In the genomic region with DNA sequence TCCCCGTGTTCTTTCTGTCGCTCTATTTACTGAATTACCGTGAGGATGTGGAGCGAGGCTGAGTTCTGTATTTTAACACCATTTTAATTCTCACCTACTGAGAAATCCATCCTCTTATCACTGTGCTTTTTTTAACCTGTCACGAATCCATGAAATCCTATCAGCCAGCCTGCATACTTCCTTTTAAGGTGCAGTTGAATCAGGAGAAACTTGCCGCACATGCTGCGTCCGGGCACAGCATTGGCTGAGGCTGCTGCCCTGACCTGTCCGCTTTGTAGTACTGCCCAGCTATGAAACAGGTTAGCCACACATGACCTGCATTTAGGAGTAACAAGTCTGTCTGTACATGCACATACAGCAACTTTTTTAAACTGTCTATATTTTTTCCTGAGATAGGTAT, we compare ENCODE assay signal across 17 cellular contexts.
DNase-seq lines count a peak whose midpoint lies in the region; ATAC-seq, FAIRE-seq and TF ChIP-seq lines count a peak whose summit lies in the region.
"Had no signal": no experiment of that assay in that cellular context is flagged by ENCODE, and none has a peak within 500 bp of the region (broad histone marks: within the 10 kb centered on the region; RNA-seq: fewer than 3 reads in every experiment).

No MANE protein-coding gene starts in this region.

- H3K4me3 ChIP-seq in body of pancreas (no peak overlapping the region), esophagus squamous epithelium (no peak overlapping the region), pancreas (no peak overlapping the region), transverse colon (no peak overlapping the region)
- H3K4me3 ChIP-seq: lung, thyroid gland had no signal

- DNase-seq in body of pancreas (peak in 2 of 4 donors; percentile 37 to 48), esophagus squamous epithelium (lab: John Stamatoyannopoulos, UW) (no peak), pancreas (no peak), transverse colon (no peak), kidney tubule cell (ENCODE audit: low spot score) (no peak)
- no peak for DNase-seq in activated naive CD4-positive, alpha-beta T cell (lab: John Stamatoyannopoulos, UW)
- DNase-seq: activated CD4-positive, alpha-beta T cell treated with anti-CD3 and anti-CD28 coated beads for 4 hours; activated naive CD8-positive, alpha-beta T cell treated with anti-CD3 and anti-CD28 coated beads for 36 hours; brain microvascular endothelial cell; dermis blood vessel endothelial cell; Kasumi-1; naive B cell; NCI-H1105; NCI-H510A treated with DMSO at 0.1 percent for 48 hours; thyroid gland had no signal

- WGBS in body of pancreas, 2 donors = 35 to 42% methylated on average over 9 of the region's 9 CpGs
- WGBS in esophagus squamous epithelium, 2 donors = 34 to 58% methylated on average over 9 of the region's 9 CpGs
- WGBS in pancreas, 2 donors = 33 to 40% methylated on average over 9 of the region's 9 CpGs
- WGBS in transverse colon (ENCODE audit: low coverage in 1 of 2), 2 donors = 89 to 94% methylated on average over 9 of the region's 9 CpGs

- TF ChIP-seq EP300 in transverse colon (IDR thresholded peaks at IDR 0.05; ENCODE audit: low read depth) = no peak

- no peak for TF ChIP-seq POLR2A in body of pancreas (IDR thresholded peaks at IDR 0.05)
- TF ChIP-seq POLR2A in esophagus squamous epithelium (IDR thresholded peaks at IDR 0.05) = no peak
- TF ChIP-seq POLR2A in transverse colon (IDR thresholded peaks at IDR 0.05) = no peak

- H3K27ac ChIP-seq in body of pancreas (peak overlapping the region; percentile 7 to 70 (median 38)), esophagus squamous epithelium (peak overlapping the region; percentile 52 to 85 (median 84)), pancreas (peak overlapping the region in 2 of 4 donors; percentile 43 to 71), transverse colon (peak overlapping the region; percentile 51 to 73 (median 60))
- H3K27ac ChIP-seq: brain microvascular endothelial cell, thyroid gland had no signal

- H3K4me1 ChIP-seq in body of pancreas (peaks cover 31% of the 10 kb centered on the region), esophagus squamous epithelium (peaks cover 25 to 84% (median 48%) of the 10 kb centered on the region in 3 donors), pancreas (peaks cover 9 to 21% (median 14%) of the 10 kb centered on the region in 3 donors), transverse colon (peaks cover 0 to 11% (median 0%) of the 10 kb centered on the region in 4 donors)

- ATAC-seq in body of pancreas (peak; percentile 43), pancreas (peak; percentile 70 to 74 (median 72)), HG03135 (IDR thresholded peaks at IDR 0.05; ENCODE audit: unreplicated experiment) (no peak)

- H3K36me3 ChIP-seq in body of pancreas (replicated peaks in 1 of 2; ENCODE audit: insufficient read depth in 1 of 2, low read depth in 2 of 2) (no peaks in the 10 kb centered on the region), esophagus squamous epithelium (peaks cover 0 to 7% (median 0%) of the 10 kb centered on the region in 3 donors), pancreas (no peaks in the 10 kb centered on the region), transverse colon (no peaks in the 10 kb centered on the region)
- H3K36me3 ChIP-seq: thyroid gland had no signal

- TF ChIP-seq CTCF in body of pancreas (IDR thresholded peaks at IDR 0.05) = no peak
- TF ChIP-seq CTCF in esophagus squamous epithelium (IDR thresholded peaks at IDR 0.05) = no peak
- no peak for TF ChIP-seq CTCF in pancreas (IDR thresholded peaks at IDR 0.05)
- TF ChIP-seq CTCF in transverse colon (IDR thresholded peaks at IDR 0.05) = no peak

- no peak for FAIRE-seq in pancreas (lab: Jason Lieb, UNC)

- in situ Hi-C loops in transverse colon (cut with MboI; ENCODE audit: low pct_ligation_motif_present in 1 of 4, low pct_unique_long_range_greater_than_20kb in 1 of 4, low sequenced_read_pairs in 3 of 4) = no loop called here

- no peaks in the 10 kb centered on the region for H3K9me3 ChIP-seq in body of pancreas
- H3K9me3 ChIP-seq in esophagus squamous epithelium = no peaks in the 10 kb centered on the region
- H3K9me3 ChIP-seq in pancreas = no peaks in the 10 kb centered on the region
- no peaks in the 10 kb centered on the region for H3K9me3 ChIP-seq in transverse colon
- H3K9me3 ChIP-seq: thyroid gland had no signal

- no peaks in the 10 kb centered on the region for H3K27me3 ChIP-seq in body of pancreas
- H3K27me3 ChIP-seq in esophagus squamous epithelium = no peaks in the 10 kb centered on the region
- H3K27me3 ChIP-seq in pancreas = no peaks in the 10 kb centered on the region
- no peaks in the 10 kb centered on the region for H3K27me3 ChIP-seq in transverse colon
- H3K27me3 ChIP-seq: brain microvascular endothelial cell, thyroid gland had no signal

- intact Hi-C loops in body of pancreas (cut with DNase I) = no loop called here
- intact Hi-C loops in esophagus squamous epithelium (cut with DNase I) = no loop called here
- intact Hi-C loops in pancreas (cut with DNase I) = no loop called here
- intact Hi-C loops in transverse colon (cut with DNase I; ENCODE audit: low total_unique reads) = no loop called here
